ENCODE assay signal across 18 cellular contexts in genomic region chr17:47813077-47813476, GRCh38. TPM values are rescaled to one million over a fixed set of nuclear protein-coding genes. Genes with fewer than 3 reads are reported as not detected.
"Had no signal": no experiment of that assay in that cellular context is flagged by ENCODE, and none has a peak within 500 bp of the region (broad histone marks: within the 10 kb centered on the region; RNA-seq: fewer than 3 reads in every experiment).

No MANE protein-coding gene starts in this region.

- H3K27me3 Mint-ChIP-seq: activated B cell treated with CpG ODN at 0.5 μM for 24 hours; activated CD4-positive, alpha-beta T cell treated with anti-CD3 and anti-CD28 coated beads, Interleukin-2, amount 10 ng/mL, durations not matched to agents 7 days and 5 days; naive B cell had no signal

- H3K27ac ChIP-seq: dorsolateral prefrontal cortex, gastroesophageal sphincter, neutrophil, transverse colon had no signal

- H3K4me3 ChIP-seq: dorsolateral prefrontal cortex, gastroesophageal sphincter, transverse colon had no signal

- H3K27me3 ChIP-seq: dorsolateral prefrontal cortex, gastroesophageal sphincter, neutrophil, transverse colon had no signal

- H3K9me3 Mint-ChIP-seq: activated B cell treated with CpG ODN at 0.5 μM for 24 hours; activated CD4-positive, alpha-beta T cell treated with anti-CD3 and anti-CD28 coated beads, Interleukin-2, amount 10 ng/mL, durations not matched to agents 7 days and 5 days; naive B cell had no signal

- ATAC-seq: gastroesophageal sphincter, left lobe of liver had no signal

- H3K27ac Mint-ChIP-seq: activated B cell treated with CpG ODN at 0.5 μM for 24 hours; activated CD4-positive, alpha-beta T cell treated with anti-CD3 and anti-CD28 coated beads, Interleukin-2, amount 10 ng/mL, durations not matched to agents 7 days and 5 days had no signal

- H3K4me3 Mint-ChIP-seq: activated B cell treated with CpG ODN at 0.5 μM for 24 hours; activated CD4-positive, alpha-beta T cell treated with anti-CD3 and anti-CD28 coated beads, Interleukin-2, amount 10 ng/mL, durations not matched to agents 7 days and 5 days had no signal

- DNase-seq: activated B cell treated with CpG ODN at 0.5 μM for 24 hours; activated CD4-positive, alpha-beta T cell treated with anti-CD3 and anti-CD28 coated beads, Interleukin-2, amount 10 ng/mL, durations not matched to agents 7 days and 5 days; activated gamma-delta T cell treated with Interleukin-2 at 50 U/mL for 16 hours; mammary epithelial cell; naive B cell; retina; stimulated activated CD4-positive, alpha-beta T cell treated with anti-CD3 and anti-CD28 coated beads, Interleukin-15, amount 100 ng/mL, for 24 hours; stimulated activated CD4-positive, alpha-beta T cell treated with anti-CD3 and anti-CD28 coated beads, Interleukin-4, amount 100 ng/mL, for 24 hours; stimulated activated naive CD4-positive, alpha-beta T cell treated with Interleukin-2 at 50 U/mL for 16 hours; substantia nigra; transverse colon had no signal

- H3K9me3 ChIP-seq: gastroesophageal sphincter, neutrophil, transverse colon had no signal

- H3K4me1 Mint-ChIP-seq: activated B cell treated with CpG ODN at 0.5 μM for 24 hours; activated CD4-positive, alpha-beta T cell treated with anti-CD3 and anti-CD28 coated beads, Interleukin-2, amount 10 ng/mL, durations not matched to agents 7 days and 5 days had no signal

RNA-seq across cellular contexts. Expression of gene LRRC46, which starts 18.4 kb away (rescaled TPM):
- total RNA-seq: mononuclear cell, skeletal muscle tissue had no signal

RNA-seq across cellular contexts. Expression of gene SP6, which starts 37.9 kb away (rescaled TPM):
- total RNA-seq: activated CD4-positive, alpha-beta T cell treated with anti-CD3 and anti-CD28 coated beads, Interleukin-2, amount 10 ng/mL, durations not matched to agents 7 days and 5 days; T-helper 2 cell treated with Interferon-gamma antibody and Interleukin-4, amounts not matched to agents 100 ng/mL and 5 ng/mL, for 36 hours had no signal
